ENCODE assay signal across 1 cellular context in the genomic region with DNA sequence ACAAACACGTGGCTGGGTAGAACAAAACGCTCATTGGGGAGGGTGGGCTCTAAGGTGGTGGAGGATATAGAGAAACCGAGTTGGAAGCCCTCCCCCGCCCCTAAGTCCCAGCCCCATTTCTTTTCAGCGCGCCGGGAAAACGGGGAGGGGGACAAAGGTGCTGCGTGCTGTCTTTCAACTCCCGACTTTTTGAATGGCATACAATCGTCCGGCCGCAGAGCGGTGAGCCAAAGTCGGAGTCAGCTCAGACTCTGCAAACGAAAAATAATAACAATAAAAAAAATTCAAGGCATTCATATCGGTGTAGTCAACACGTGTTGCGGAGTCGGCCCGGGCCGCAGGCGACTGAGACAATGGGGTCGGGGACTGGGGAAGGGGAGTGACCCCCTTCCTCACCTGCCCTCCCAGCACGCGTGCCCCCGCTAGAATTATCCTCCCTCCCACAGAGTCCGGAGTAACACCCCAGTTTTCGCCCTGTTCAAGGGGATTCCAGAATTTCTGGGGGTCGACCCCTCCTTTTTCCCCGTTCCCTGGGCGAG.
TF ChIP-seq lines count a peak whose summit lies in the region.

No MANE protein-coding gene starts in this region.

TF ChIP-seq in HepG2, 621 proteins besides CTCF, POLR2A, EP300 and RAD21 (continued from another document):
- TF ChIP-seq, protein P1, sequence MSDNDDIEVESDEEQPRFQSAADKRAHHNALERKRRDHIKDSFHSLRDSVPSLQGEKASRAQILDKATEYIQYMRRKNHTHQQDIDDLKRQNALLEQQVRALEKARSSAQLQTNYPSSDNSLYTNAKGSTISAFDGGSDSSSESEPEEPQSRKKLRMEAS (IDR thresholded peaks at IDR 0.05), result no peak; the same call in 1 of the 2 replicates
- TF ChIP-seq RFX5 (IDR thresholded peaks at IDR 0.05; ENCODE audit: low read depth, low read length) (no peak), PRMT3 (CRISPR knock-in tag; IDR thresholded peaks at IDR 0.05; ENCODE audit: borderline replicate concordance, low read depth) (no peak), HNRNPUL1 (IDR thresholded peaks at IDR 0.05; ENCODE audit: low read depth, low read length) (no peak), PHF21A (CRISPR knock-in tag; IDR thresholded peaks at IDR 0.05) (no peak), HNRNPH1 (optimal IDR thresholded peaks at IDR 0.05; ENCODE audit: low read depth, low read length) (no peak), KAT2B (IDR thresholded peaks at IDR 0.05; ENCODE audit: borderline replicate concordance, low read depth, low read length) (no peak), ZNF432 (CRISPR knock-in tag; IDR thresholded peaks at IDR 0.05; ENCODE audit: borderline replicate concordance) (no peak), ZNF160 (CRISPR knock-in tag; IDR thresholded peaks at IDR 0.05) (no peak), ZNF235 (CRISPR knock-in tag; IDR thresholded peaks at IDR 0.05; ENCODE audit: borderline replicate concordance) (no peak), ZNF674 (CRISPR knock-in tag; IDR thresholded peaks at IDR 0.05; ENCODE audit: low read depth) (peak; percentile 78; the same call in 1 of the 2 replicates), RFX1 (IDR thresholded peaks at IDR 0.05) (no peak), ZC3H13 (CRISPR knock-in tag; IDR thresholded peaks at IDR 0.05) (0 out of 2 replicates have a peak, but pooled peaks have one; percentile 46), CBX5 (CRISPR knock-in tag; IDR thresholded peaks at IDR 0.05; ENCODE audit: borderline replicate concordance) (no peak), ZNF331 (CRISPR knock-in tag; IDR thresholded peaks at IDR 0.05) (no peak), SATB2 (CRISPR knock-in tag; IDR thresholded peaks at IDR 0.05) (no peak), ZNF644 (CRISPR knock-in tag; IDR thresholded peaks at IDR 0.05; ENCODE audit: low read depth) (no peak), ZNF557 (CRISPR knock-in tag; IDR thresholded peaks at IDR 0.05) (no peak), ZNF282 (IDR thresholded peaks at IDR 0.05; ENCODE audit: partially characterized antibody) (no peak), POGZ (CRISPR knock-in tag; IDR thresholded peaks at IDR 0.05) (no peak), NR2F2 (IDR thresholded peaks at IDR 0.05; ENCODE audit: borderline replicate concordance, low read depth) (0 out of 2 replicates have a peak, but pooled peaks have one; percentile 39), NFIC (IDR thresholded peaks at IDR 0.05; ENCODE audit: low read length) (peak; percentile 55; the same call in 1 of the 2 replicates), JUN (CRISPR knock-in tag; IDR thresholded peaks at IDR 0.05) (no peak)
- TF ChIP-seq, protein P2, sequence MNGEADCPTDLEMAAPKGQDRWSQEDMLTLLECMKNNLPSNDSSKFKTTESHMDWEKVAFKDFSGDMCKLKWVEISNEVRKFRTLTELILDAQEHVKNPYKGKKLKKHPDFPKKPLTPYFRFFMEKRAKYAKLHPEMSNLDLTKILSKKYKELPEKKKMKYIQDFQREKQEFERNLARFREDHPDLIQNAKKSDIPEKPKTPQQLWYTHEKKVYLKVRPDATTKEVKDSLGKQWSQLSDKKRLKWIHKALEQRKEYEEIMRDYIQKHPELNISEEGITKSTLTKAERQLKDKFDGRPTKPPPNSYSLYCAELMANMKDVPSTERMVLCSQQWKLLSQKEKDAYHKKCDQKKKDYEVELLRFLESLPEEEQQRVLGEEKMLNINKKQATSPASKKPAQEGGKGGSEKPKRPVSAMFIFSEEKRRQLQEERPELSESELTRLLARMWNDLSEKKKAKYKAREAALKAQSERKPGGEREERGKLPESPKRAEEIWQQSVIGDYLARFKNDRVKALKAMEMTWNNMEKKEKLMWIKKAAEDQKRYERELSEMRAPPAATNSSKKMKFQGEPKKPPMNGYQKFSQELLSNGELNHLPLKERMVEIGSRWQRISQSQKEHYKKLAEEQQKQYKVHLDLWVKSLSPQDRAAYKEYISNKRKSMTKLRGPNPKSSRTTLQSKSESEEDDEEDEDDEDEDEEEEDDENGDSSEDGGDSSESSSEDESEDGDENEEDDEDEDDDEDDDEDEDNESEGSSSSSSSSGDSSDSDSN (CRISPR knock-in tag; IDR thresholded peaks at IDR 0.05), result no peak
- TF ChIP-seq, protein P3, sequence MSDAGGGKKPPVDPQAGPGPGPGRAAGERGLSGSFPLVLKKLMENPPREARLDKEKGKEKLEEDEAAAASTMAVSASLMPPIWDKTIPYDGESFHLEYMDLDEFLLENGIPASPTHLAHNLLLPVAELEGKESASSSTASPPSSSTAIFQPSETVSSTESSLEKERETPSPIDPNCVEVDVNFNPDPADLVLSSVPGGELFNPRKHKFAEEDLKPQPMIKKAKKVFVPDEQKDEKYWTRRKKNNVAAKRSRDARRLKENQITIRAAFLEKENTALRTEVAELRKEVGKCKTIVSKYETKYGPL (CRISPR knock-in tag; IDR thresholded peaks at IDR 0.05), result peak; percentile 59; the same call in 1 of the 2 replicates
- TF ChIP-seq, protein P4, sequence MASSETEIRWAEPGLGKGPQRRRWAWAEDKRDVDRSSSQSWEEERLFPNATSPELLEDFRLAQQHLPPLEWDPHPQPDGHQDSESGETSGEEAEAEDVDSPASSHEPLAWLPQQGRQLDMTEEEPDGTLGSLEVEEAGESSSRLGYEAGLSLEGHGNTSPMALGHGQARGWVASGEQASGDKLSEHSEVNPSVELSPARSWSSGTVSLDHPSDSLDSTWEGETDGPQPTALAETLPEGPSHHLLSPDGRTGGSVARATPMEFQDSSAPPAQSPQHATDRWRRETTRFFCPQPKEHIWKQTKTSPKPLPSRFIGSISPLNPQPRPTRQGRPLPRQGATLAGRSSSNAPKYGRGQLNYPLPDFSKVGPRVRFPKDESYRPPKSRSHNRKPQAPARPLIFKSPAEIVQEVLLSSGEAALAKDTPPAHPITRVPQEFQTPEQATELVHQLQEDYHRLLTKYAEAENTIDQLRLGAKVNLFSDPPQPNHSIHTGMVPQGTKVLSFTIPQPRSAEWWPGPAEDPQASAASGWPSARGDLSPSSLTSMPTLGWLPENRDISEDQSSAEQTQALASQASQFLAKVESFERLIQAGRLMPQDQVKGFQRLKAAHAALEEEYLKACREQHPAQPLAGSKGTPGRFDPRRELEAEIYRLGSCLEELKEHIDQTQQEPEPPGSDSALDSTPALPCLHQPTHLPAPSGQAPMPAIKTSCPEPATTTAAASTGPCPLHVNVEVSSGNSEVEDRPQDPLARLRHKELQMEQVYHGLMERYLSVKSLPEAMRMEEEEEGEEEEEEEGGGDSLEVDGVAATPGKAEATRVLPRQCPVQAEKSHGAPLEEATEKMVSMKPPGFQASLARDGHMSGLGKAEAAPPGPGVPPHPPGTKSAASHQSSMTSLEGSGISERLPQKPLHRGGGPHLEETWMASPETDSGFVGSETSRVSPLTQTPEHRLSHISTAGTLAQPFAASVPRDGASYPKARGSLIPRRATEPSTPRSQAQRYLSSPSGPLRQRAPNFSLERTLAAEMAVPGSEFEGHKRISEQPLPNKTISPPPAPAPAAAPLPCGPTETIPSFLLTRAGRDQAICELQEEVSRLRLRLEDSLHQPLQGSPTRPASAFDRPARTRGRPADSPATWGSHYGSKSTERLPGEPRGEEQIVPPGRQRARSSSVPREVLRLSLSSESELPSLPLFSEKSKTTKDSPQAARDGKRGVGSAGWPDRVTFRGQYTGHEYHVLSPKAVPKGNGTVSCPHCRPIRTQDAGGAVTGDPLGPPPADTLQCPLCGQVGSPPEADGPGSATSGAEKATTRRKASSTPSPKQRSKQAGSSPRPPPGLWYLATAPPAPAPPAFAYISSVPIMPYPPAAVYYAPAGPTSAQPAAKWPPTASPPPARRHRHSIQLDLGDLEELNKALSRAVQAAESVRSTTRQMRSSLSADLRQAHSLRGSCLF (CRISPR knock-in tag; IDR thresholded peaks at IDR 0.05; ENCODE audit: borderline replicate concordance), result no peak
- TF ChIP-seq, protein P5, sequence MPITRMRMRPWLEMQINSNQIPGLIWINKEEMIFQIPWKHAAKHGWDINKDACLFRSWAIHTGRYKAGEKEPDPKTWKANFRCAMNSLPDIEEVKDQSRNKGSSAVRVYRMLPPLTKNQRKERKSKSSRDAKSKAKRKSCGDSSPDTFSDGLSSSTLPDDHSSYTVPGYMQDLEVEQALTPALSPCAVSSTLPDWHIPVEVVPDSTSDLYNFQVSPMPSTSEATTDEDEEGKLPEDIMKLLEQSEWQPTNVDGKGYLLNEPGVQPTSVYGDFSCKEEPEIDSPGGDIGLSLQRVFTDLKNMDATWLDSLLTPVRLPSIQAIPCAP (CRISPR knock-in tag; IDR thresholded peaks at IDR 0.05; ENCODE audit: low read depth), result 0 out of 2 replicates have a peak, but pooled peaks have one; percentile 7
- TF ChIP-seq, protein P6, sequence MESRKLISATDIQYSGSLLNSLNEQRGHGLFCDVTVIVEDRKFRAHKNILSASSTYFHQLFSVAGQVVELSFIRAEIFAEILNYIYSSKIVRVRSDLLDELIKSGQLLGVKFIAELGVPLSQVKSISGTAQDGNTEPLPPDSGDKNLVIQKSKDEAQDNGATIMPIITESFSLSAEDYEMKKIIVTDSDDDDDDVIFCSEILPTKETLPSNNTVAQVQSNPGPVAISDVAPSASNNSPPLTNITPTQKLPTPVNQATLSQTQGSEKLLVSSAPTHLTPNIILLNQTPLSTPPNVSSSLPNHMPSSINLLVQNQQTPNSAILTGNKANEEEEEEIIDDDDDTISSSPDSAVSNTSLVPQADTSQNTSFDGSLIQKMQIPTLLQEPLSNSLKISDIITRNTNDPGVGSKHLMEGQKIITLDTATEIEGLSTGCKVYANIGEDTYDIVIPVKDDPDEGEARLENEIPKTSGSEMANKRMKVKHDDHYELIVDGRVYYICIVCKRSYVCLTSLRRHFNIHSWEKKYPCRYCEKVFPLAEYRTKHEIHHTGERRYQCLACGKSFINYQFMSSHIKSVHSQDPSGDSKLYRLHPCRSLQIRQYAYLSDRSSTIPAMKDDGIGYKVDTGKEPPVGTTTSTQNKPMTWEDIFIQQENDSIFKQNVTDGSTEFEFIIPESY (CRISPR knock-in tag; IDR thresholded peaks at IDR 0.05), result no peak
